In the genomic region with DNA sequence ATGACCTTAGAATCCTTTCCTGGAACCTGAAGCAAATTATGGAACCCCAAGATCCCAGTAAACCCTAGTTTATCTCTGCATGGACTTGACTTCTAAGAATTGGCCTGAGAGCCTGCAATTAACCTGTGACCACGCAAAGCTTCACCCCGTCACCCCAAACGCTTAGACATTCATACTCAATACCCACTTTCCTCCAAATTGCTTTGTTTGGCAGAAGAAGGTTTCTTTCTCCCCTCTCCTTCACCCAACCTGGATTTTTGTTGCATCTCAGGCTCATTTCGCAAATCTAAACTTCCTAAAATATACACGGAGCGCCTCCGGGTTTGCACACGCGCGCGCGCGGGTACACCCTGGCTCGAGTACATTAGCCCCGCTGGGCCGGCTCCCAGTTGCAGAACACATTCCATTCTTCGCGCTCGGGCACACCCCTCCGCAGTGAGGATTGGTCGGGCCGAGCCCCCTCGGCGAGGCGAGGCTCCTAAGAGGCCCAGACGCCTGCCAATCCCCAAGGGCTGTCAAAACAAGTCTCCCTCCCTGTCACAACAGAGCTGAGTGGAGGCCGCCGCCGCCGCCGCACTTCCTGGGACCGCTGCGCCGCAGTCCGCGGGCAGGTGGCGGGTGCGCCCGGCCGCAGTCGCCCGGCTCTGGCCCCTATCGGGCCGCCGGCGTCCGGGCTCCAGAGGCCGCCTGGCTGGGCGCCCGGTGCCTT, we compare ENCODE assay signal across 8 cellular contexts. TPM values are rescaled to one million over a fixed set of nuclear protein-coding genes. Genes with fewer than 3 reads are reported as not detected.
DNase-seq lines count a peak whose midpoint lies in the region; ATAC-seq and TF ChIP-seq lines count a peak whose summit lies in the region.

A gene (plus strand): TSS at position 545 of the 709 bp plus-strand sequence.

- H3F3A ChIP-seq in GM23248 (ENCODE audit: insufficient read depth) = 0 out of 2 replicates have a peak, but pooled peaks cover 8% of the 10 kb centered on the region

- ATAC-seq in RWPE2 (ENCODE audit: low read depth) = peak; percentile 99
- ATAC-seq in natural killer cell = peak; percentile 96 to 97 (median 96)
- peak; percentile 99 to 100 for ATAC-seq in stimulated activated naive B cell treated with anti-CD40 and anti-IgM and Interleukin-4, amounts not matched to agents 10 μg/mL and 1 μg/mL and 100 μg/mL, for 72 hours (replicated peaks)

- peak within 1 kb of the TSS in 1 of 2 donors; percentile 54 for H3K27ac Mint-ChIP-seq in natural killer cell
- no peak within 1 kb of the TSS for H3K27ac Mint-ChIP-seq in stimulated activated naive B cell treated with anti-CD40 and anti-IgM and Interleukin-4, amounts not matched to agents 10 μg/mL and 1 μg/mL and 100 μg/mL, for 72 hours

- H3K4me2 ChIP-seq in GM23248 (ENCODE audit: unreplicated experiment) (peak within 1 kb of the TSS; percentile 79), Karpas-422 (ENCODE audit: low read depth, low read length, poor library complexity, severe bottlenecking) (peak within 1 kb of the TSS; percentile 66)

- H3K9me2 ChIP-seq in GM23248 (ENCODE audit: insufficient read depth) (no peaks in the 10 kb centered on the region), Karpas-422 (replicated peaks; ENCODE audit: insufficient read depth, low read length) (no peaks in the 10 kb centered on the region)

- 1% methylated on average over 38 to 50 of the region's 50 CpGs for WGBS in GM23248 (ENCODE audit: low coverage in 1 of 2, low lambda C conversion rate in 2 of 2, missing lambda C conversion rate in 2 of 2), 2 experiments

- no peaks in the 10 kb centered on the region; the same call in 1 of the 2 replicates for H3K4me1 ChIP-seq in GM23248 (ENCODE audit: insufficient read depth)
- peaks cover 9% of the 10 kb centered on the region for H3K4me1 ChIP-seq in Karpas-422 (ENCODE audit: low read length)
- no peaks in the 10 kb centered on the region for H3K4me1 ChIP-seq in RWPE2 (ENCODE audit: insufficient read depth, poor library complexity, severe bottlenecking)

- H3K4me3 Mint-ChIP-seq in natural killer cell = peak within 1 kb of the TSS; percentile 88
- peak within 1 kb of the TSS; percentile 94 to 96 for H3K4me3 Mint-ChIP-seq in stimulated activated naive B cell treated with anti-CD40 and anti-IgM and Interleukin-4, amounts not matched to agents 10 μg/mL and 1 μg/mL and 100 μg/mL, for 72 hours

- DNase-seq in DMS53 treated with DMSO at 0.1 percent for 48 hours (lab: John Stamatoyannopoulos, UW; ENCODE audit: unreplicated experiment) (peak; percentile 88), GM23248 (peak; percentile 96), Karpas-422 (peak; percentile 83), RWPE2 (ENCODE audit: low spot score) (peak; percentile 86), fibroblast of peridontal ligament (ENCODE audit: extremely low read depth) (peak; percentile 78), natural killer cell (peak; percentile 54)
- peak; percentile 88 for DNase-seq in activated effector memory CD4-positive, alpha-beta T cell treated with Interleukin-2 at 50 U/mL for 16 hours
- peak; percentile 79 for DNase-seq in stimulated activated naive B cell treated with anti-CD40 and anti-IgM and Interleukin-4, amounts not matched to agents 10 μg/mL and 1 μg/mL and 100 μg/mL, for 72 hours

- no peak for TF ChIP-seq CTCF in RWPE2 (IDR thresholded peaks at IDR 0.05; ENCODE audit: poor library complexity, severe bottlenecking)
- no peak for TF ChIP-seq CTCF in natural killer cell (IDR thresholded peaks at IDR 0.05)

- in situ Hi-C loops in GM23248 (cut with MboI) = loop anchor here (5.0 kb wide), 2 partner anchors 323 to 488 kb away; no protein-coding TSS in a partner anchor

- no peaks in the 10 kb centered on the region for H3K9me3 ChIP-seq in GM23248 (ENCODE audit: low read depth)
- H3K9me3 ChIP-seq in Karpas-422 (ENCODE audit: low read length) = no peaks in the 10 kb centered on the region
- H3K9me3 ChIP-seq in RWPE2 (ENCODE audit: severe bottlenecking) = no peaks in the 10 kb centered on the region

- no peak within 1 kb of the TSS for H3K27ac ChIP-seq in GM23248
- H3K27ac ChIP-seq in Karpas-422 (ENCODE audit: low read length) = no peak within 1 kb of the TSS
- H3K27ac ChIP-seq in RWPE2 (ENCODE audit: poor library complexity, severe bottlenecking) = no peak within 1 kb of the TSS

- H3K36me3 Mint-ChIP-seq in natural killer cell = no peaks in the 10 kb centered on the region
- H3K36me3 Mint-ChIP-seq in stimulated activated naive B cell treated with anti-CD40 and anti-IgM and Interleukin-4, amounts not matched to agents 10 μg/mL and 1 μg/mL and 100 μg/mL, for 72 hours = peaks cover 0 to 1% of the 10 kb centered on the region in 2 donors

- H2AFZ ChIP-seq in GM23248 (peak within 1 kb of the TSS; percentile 81), Karpas-422 (ENCODE audit: low read length) (peak within 1 kb of the TSS; percentile 76; the same call in 1 of the 2 replicates)

- H4K20me1 ChIP-seq in GM23248 (ENCODE audit: insufficient read depth) = no peaks in the 10 kb centered on the region
- H4K20me1 ChIP-seq in Karpas-422 (ENCODE audit: insufficient read depth, low read depth, low read length) = no peaks in the 10 kb centered on the region

- intact Hi-C loops in natural killer cell (cut with micrococcal nuclease) = no loop called here

- H3K4me3 ChIP-seq in GM23248 = peak within 1 kb of the TSS; percentile 81
- peak within 1 kb of the TSS; percentile 44 for H3K4me3 ChIP-seq in Karpas-422 (ENCODE audit: low read length)
- H3K4me3 ChIP-seq in RWPE2 (ENCODE audit: severe bottlenecking) = peak within 1 kb of the TSS; percentile 33

- H3K79me2 ChIP-seq in GM23248 (ENCODE audit: insufficient read depth) (no peaks in the 10 kb centered on the region), Karpas-422 (ENCODE audit: low read length) (no peaks in the 10 kb centered on the region)

- H3K4me1 Mint-ChIP-seq in natural killer cell = peaks cover 13 to 17% of the 10 kb centered on the region in 2 donors
- H3K4me1 Mint-ChIP-seq in stimulated activated naive B cell treated with anti-CD40 and anti-IgM and Interleukin-4, amounts not matched to agents 10 μg/mL and 1 μg/mL and 100 μg/mL, for 72 hours = peaks cover 14 to 19% of the 10 kb centered on the region in 2 donors

- peaks cover 47 to 82% of the 10 kb centered on the region in 2 donors for H3K27me3 Mint-ChIP-seq in natural killer cell (ENCODE audit: low read depth in 2 of 2)
- peaks cover 56 to 66% of the 10 kb centered on the region in 2 donors for H3K27me3 Mint-ChIP-seq in stimulated activated naive B cell treated with anti-CD40 and anti-IgM and Interleukin-4, amounts not matched to agents 10 μg/mL and 1 μg/mL and 100 μg/mL, for 72 hours

- H3K27me3 ChIP-seq in GM23248 (replicated peaks; ENCODE audit: insufficient read depth) (no peaks in the 10 kb centered on the region), Karpas-422 (ENCODE audit: low read length) (no peaks in the 10 kb centered on the region), RWPE2 (ENCODE audit: insufficient read depth, poor library complexity, severe bottlenecking) (peaks cover 64% of the 10 kb centered on the region)

- H3K9ac ChIP-seq in GM23248 = peak within 1 kb of the TSS; percentile 56
- H3K9ac ChIP-seq in Karpas-422 (ENCODE audit: low read length) = 0 out of 2 replicates have a peak within 1 kb of the TSS, but pooled peaks have one; percentile 27

- H3K9me3 Mint-ChIP-seq in natural killer cell = no peaks in the 10 kb centered on the region
- no peaks in the 10 kb centered on the region for H3K9me3 Mint-ChIP-seq in stimulated activated naive B cell treated with anti-CD40 and anti-IgM and Interleukin-4, amounts not matched to agents 10 μg/mL and 1 μg/mL and 100 μg/mL, for 72 hours

- H3K36me3 ChIP-seq in GM23248 (ENCODE audit: low read depth) (no peaks in the 10 kb centered on the region), Karpas-422 (ENCODE audit: insufficient read depth, low read length) (no peaks in the 10 kb centered on the region), RWPE2 (ENCODE audit: low read depth) (no peaks in the 10 kb centered on the region)

RNA-seq across cellular contexts. Expression of the gene that starts here (rescaled TPM):
- 2.3 TPM in 2 replicates for total RNA-seq in GM23248 (2014; rRNA removed; shearing (Covaris generic))
- 0.44 and 0.80 TPM in 2 replicates for polyA plus RNA-seq in GM23248 (2016; fragmentation: Nextera tagmentation; extraction: Ambion mirVana)
- total RNA-seq in Karpas-422 (2014; rRNA removed; shearing (Covaris generic); ENCODE audit: low replicate concordance) = not detected in 2 replicates
- total RNA-seq in natural killer cell = 1 to 10 TPM in 2 of 3 donors, under 1 TPM in 1; 0.86 to 2.8 (median 1.1) TPM

Comparison
In these comparisons a context has a peak if more than half of its experiments do, and no peak if none do; other contexts are left out.
1. Peak in DNase-seq, H3K4me3 ChIP-seq, H3K9ac ChIP-seq and H3K4me2 ChIP-seq in Karpas-422; RNA of the gene not detected or under 1 TPM.